In the genomic region with DNA sequence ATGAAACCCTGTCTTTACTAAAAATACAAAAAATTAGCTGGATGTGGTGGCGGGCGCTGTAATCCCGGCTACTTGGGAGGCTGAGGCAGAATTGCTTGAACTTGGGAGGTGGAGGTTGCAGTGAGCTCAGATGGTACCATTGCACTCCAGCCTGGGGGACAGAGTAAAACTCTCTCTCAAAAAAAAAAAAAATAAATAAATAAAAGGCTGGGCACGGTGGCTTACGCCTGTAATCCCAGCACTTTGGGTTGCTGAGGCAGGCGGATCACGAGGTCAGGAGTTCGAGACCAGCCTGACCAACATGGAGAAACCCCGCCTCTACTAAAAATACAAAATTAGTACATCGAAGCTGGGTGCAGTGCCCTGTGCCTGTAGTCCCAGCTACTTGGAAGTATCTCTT, we compare ENCODE assay signal across 8 cellular contexts. TPM values are rescaled to one million over a fixed set of nuclear protein-coding genes. Genes with fewer than 3 reads are reported as not detected.
A peak's percentile ranks its signal among the peaks of the same experiment; 100 is the strongest.
DNase-seq lines count a peak whose midpoint lies in the region; ATAC-seq, FAIRE-seq and TF ChIP-seq lines count a peak whose summit lies in the region.
"Not testable (repeated sequence)": the region's sequence is repeated elsewhere in the genome, so short reads cannot be mapped to it uniquely, and the experiment has no call there.

No MANE protein-coding gene starts in this region.

- not testable (repeated sequence) for H3K36me3 ChIP-seq in CD4-positive, alpha-beta memory T cell (ENCODE audit: insufficient read depth, low read length); HepG2 (replicated peaks in 1 of 2; ENCODE audit: control insufficient read depth in 1 of 2, insufficient read depth in 2 of 2, low read length in 2 of 2)

- in situ Hi-C loops in HepG2 (cut with HindIII; ENCODE audit: extremely low pct_ligation_motif_present, low pct_unique_long_range_greater_than_20kb): not testable (repeated sequence)

- not testable (repeated sequence) for H3K27me3 Mint-ChIP-seq in CD4-positive, alpha-beta memory T cell; activated CD8-positive, alpha-beta T cell treated with anti-CD3 and anti-CD28 coated beads, Interleukin-2, amount 10 ng/mL, durations not matched to agents 7 days and 5 days (ENCODE audit: low read depth); activated naive CD8-positive, alpha-beta T cell treated with anti-CD3 and anti-CD28 coated beads for 36 hours; chondrocyte (ENCODE audit: low read depth); natural killer cell treated with Interleukin-12 subunit alpha and Interleukin-12 subunit beta and Interleukin-15 and Interleukin-18, amount 100 ng/mL, for 72 hours; stimulated activated naive B cell treated with anti-CD40 and anti-IgM and Interleukin-4, amounts not matched to agents 10 μg/mL and 1 μg/mL and 100 μg/mL, for 72 hours

- H4K20me1 ChIP-seq in HepG2 (ENCODE audit: insufficient read depth, low read length): peaks cover 81% of the 10 kb centered on the region

- not testable (repeated sequence) for TF ChIP-seq CTCF in RWPE1 (conservative IDR thresholded peaks at IDR 0.05; ENCODE audit: low read depth); chondrocyte (IDR thresholded peaks at IDR 0.05); HepG2 (CRISPR knock-in tag; IDR thresholded peaks at IDR 0.05)

- peak overlapping the region in 4 of 7 donors; percentile 10 to 81 (median 55) for H3K27ac Mint-ChIP-seq in CD4-positive, alpha-beta memory T cell
- H3K27ac Mint-ChIP-seq in activated CD8-positive, alpha-beta T cell treated with anti-CD3 and anti-CD28 coated beads, Interleukin-2, amount 10 ng/mL, durations not matched to agents 7 days and 5 days: peak overlapping the region; percentile 80
- peak overlapping the region; percentile 89 for H3K27ac Mint-ChIP-seq in activated naive CD8-positive, alpha-beta T cell treated with anti-CD3 and anti-CD28 coated beads for 36 hours
- peak overlapping the region; percentile 41 for H3K27ac Mint-ChIP-seq in chondrocyte (ENCODE audit: unreplicated experiment)
- peak overlapping the region; percentile 75 to 84 for H3K27ac Mint-ChIP-seq in natural killer cell treated with Interleukin-12 subunit alpha and Interleukin-12 subunit beta and Interleukin-15 and Interleukin-18, amount 100 ng/mL, for 72 hours
- H3K27ac Mint-ChIP-seq in stimulated activated naive B cell treated with anti-CD40 and anti-IgM and Interleukin-4, amounts not matched to agents 10 μg/mL and 1 μg/mL and 100 μg/mL, for 72 hours: peak overlapping the region; percentile 47

- TF ChIP-seq EP300 in HepG2 (IDR thresholded peaks at IDR 0.05; ENCODE audit: low read depth in 2 of 2, low read length in 2 of 2); HepG2 (CRISPR knock-in tag; IDR thresholded peaks at IDR 0.05; ENCODE audit: borderline replicate concordance): not testable (repeated sequence)

- H3K4me2 ChIP-seq in HepG2 (ENCODE audit: low read depth, low read length): peak overlapping the region; percentile 1; the same call in 1 of the 2 replicates

- not testable (repeated sequence) for H3K27me3 ChIP-seq in CD4-positive, alpha-beta memory T cell (ENCODE audit: insufficient read depth, low read length); HepG2 (ENCODE audit: control insufficient read depth in 1 of 2, insufficient read depth in 2 of 2, low read length in 2 of 2)

- POLR2A ChIA-PET in CD4-positive, alpha-beta memory T cell (lab: Charles Lee; ENCODE audit: partially characterized antibody): interaction anchor here (1.0 to 3.4 kb wide), 4 partner anchors 13 to 145 kb away, joined by 3 to 11 read pairs (median 5); no protein-coding TSS in a partner anchor
- POLR2A ChIA-PET in RWPE1 (lab: Yijun Ruan, JAX; ENCODE audit: low non-redundant PET): not testable (repeated sequence)
- POLR2A ChIA-PET in activated CD8-positive, alpha-beta T cell treated with anti-CD3 and anti-CD28 coated beads, Interleukin-2, amount 10 ng/mL, durations not matched to agents 7 days and 5 days (lab: Charles Lee): interaction anchor here (0.6 to 1.5 kb wide), 5 partner anchors 9 to 135 kb away, joined by 3 to 4 read pairs (median 3); no protein-coding TSS in a partner anchor
- POLR2A ChIA-PET in HepG2 (lab: Yijun Ruan, JAX): interaction anchor here (0.6 to 2.9 kb wide), 4 partner anchors 7 to 52 kb away, joined by 3 to 24 read pairs (median 8); partner anchors contain the start of gene NFATC3

- not testable (repeated sequence) for H3K4me3 ChIP-seq in CD4-positive, alpha-beta memory T cell (ENCODE audit: low read length in 2 of 2); HepG2 (replicated peaks in 1 of 3; ENCODE audit: insufficient read depth in 1 of 3, low read depth in 2 of 3, low read length in 3 of 3)

- not testable (repeated sequence) for H3K9ac ChIP-seq in HepG2 (ENCODE audit: insufficient read depth, low read depth, low read length)

- CTCF ChIA-PET in CD4-positive, alpha-beta memory T cell (lab: Charles Lee; ENCODE audit: partially characterized antibody): interaction anchor here (0.8 to 4.8 kb wide), 9 partner anchors 8 to 235 kb away, joined by 3 to 35 read pairs (median 6); partner anchors contain the start of gene NFATC3
- CTCF ChIA-PET in RWPE1 (lab: Yijun Ruan, JAX) (interaction anchor here (0.6 to 1.1 kb wide), 2 partner anchors 8 to 141 kb away, joined by 6 read pairs; no protein-coding TSS in a partner anchor), HepG2 (lab: Yijun Ruan, JAX; ENCODE audit: low intra/inter-chr PET ratio, low total read pairs) (interaction anchor here (2.5 kb wide), 1 partner anchor 24 kb away, joined by 12 read pairs; no protein-coding TSS in a partner anchor)
- CTCF ChIA-PET in activated CD8-positive, alpha-beta T cell treated with anti-CD3 and anti-CD28 coated beads, Interleukin-2, amount 10 ng/mL, durations not matched to agents 7 days and 5 days (lab: Charles Lee): interaction anchor here (1.0 to 4.0 kb wide), 14 partner anchors 8 to 276 kb away, joined by 3 to 41 read pairs (median 8); partner anchors contain the start of gene NFATC3

- TF ChIP-seq RAD21 in HepG2 (CRISPR knock-in tag; IDR thresholded peaks at IDR 0.05): not testable (repeated sequence)

- H3K79me2 ChIP-seq in HepG2 (ENCODE audit: insufficient read depth, low read length): peaks cover 98% of the 10 kb centered on the region

- peaks cover 97% of the 10 kb centered on the region for H3K4me1 ChIP-seq in CD4-positive, alpha-beta memory T cell (ENCODE audit: insufficient read depth, low read length)
- H3K4me1 ChIP-seq in HepG2 (ENCODE audit: insufficient read depth, low read length): peaks cover 94% of the 10 kb centered on the region

- not testable (repeated sequence) for DNase-seq in CD4-positive, alpha-beta memory T cell; RWPE1 (ENCODE audit: low spot score); activated CD8-positive, alpha-beta T cell treated with anti-CD3 and anti-CD28 coated beads, Interleukin-2, amount 10 ng/mL, durations not matched to agents 7 days and 5 days; activated naive CD8-positive, alpha-beta T cell treated with anti-CD3 and anti-CD28 coated beads for 36 hours; chondrocyte (ENCODE audit: low spot score); HepG2 (ENCODE audit: low spot score); natural killer cell treated with Interleukin-12 subunit alpha and Interleukin-12 subunit beta and Interleukin-15 and Interleukin-18, amount 100 ng/mL, for 72 hours (ENCODE audit: low spot score); stimulated activated naive B cell treated with anti-CD40 and anti-IgM and Interleukin-4, amounts not matched to agents 10 μg/mL and 1 μg/mL and 100 μg/mL, for 72 hours

- BruUV-seq in HepG2 (replicated peaks; lab: Mats Ljungman, UMichigan): not testable (repeated sequence)

- not testable (repeated sequence) for H3K9me3 ChIP-seq in CD4-positive, alpha-beta memory T cell (ENCODE audit: control insufficient read depth in 1 of 2, low read length in 2 of 2); HepG2 (ENCODE audit: low read length)

- not testable (repeated sequence) for ATAC-seq in activated CD8-positive, alpha-beta T cell treated with anti-CD3 and anti-CD28 coated beads, Interleukin-2, amount 10 ng/mL, durations not matched to agents 7 days and 5 days; HepG2; natural killer cell treated with Interleukin-12 subunit alpha and Interleukin-12 subunit beta and Interleukin-15 and Interleukin-18, amount 100 ng/mL, for 72 hours; stimulated activated naive B cell treated with anti-CD40 and anti-IgM and Interleukin-4, amounts not matched to agents 10 μg/mL and 1 μg/mL and 100 μg/mL, for 72 hours (replicated peaks)

- H3K36me3 Mint-ChIP-seq in CD4-positive, alpha-beta memory T cell; chondrocyte (ENCODE audit: low read depth); natural killer cell treated with Interleukin-12 subunit alpha and Interleukin-12 subunit beta and Interleukin-15 and Interleukin-18, amount 100 ng/mL, for 72 hours; stimulated activated naive B cell treated with anti-CD40 and anti-IgM and Interleukin-4, amounts not matched to agents 10 μg/mL and 1 μg/mL and 100 μg/mL, for 72 hours: not testable (repeated sequence)
- peaks cover 29% of the 10 kb centered on the region for H3K36me3 Mint-ChIP-seq in activated CD8-positive, alpha-beta T cell treated with anti-CD3 and anti-CD28 coated beads, Interleukin-2, amount 10 ng/mL, durations not matched to agents 7 days and 5 days (ENCODE audit: low read depth)
- H3K36me3 Mint-ChIP-seq in activated naive CD8-positive, alpha-beta T cell treated with anti-CD3 and anti-CD28 coated beads for 36 hours: peaks cover 11% of the 10 kb centered on the region

- intact Hi-C loops in CD4-positive, alpha-beta memory T cell (cut with micrococcal nuclease): not testable (repeated sequence)
- intact Hi-C loops in HepG2 (cut with micrococcal nuclease; ENCODE audit: unreplicated experiment): loop anchor here (10.0 kb wide), 1 partner anchor 63 kb away; no protein-coding TSS in a partner anchor

- H3K4me1 Mint-ChIP-seq in CD4-positive, alpha-beta memory T cell: peaks cover 62 to 92% (median 76%) of the 10 kb centered on the region in 4 donors
- peaks cover 68% of the 10 kb centered on the region for H3K4me1 Mint-ChIP-seq in activated CD8-positive, alpha-beta T cell treated with anti-CD3 and anti-CD28 coated beads, Interleukin-2, amount 10 ng/mL, durations not matched to agents 7 days and 5 days (ENCODE audit: low read depth)
- peaks cover 82% of the 10 kb centered on the region for H3K4me1 Mint-ChIP-seq in activated naive CD8-positive, alpha-beta T cell treated with anti-CD3 and anti-CD28 coated beads for 36 hours
- peaks cover 64% of the 10 kb centered on the region for H3K4me1 Mint-ChIP-seq in chondrocyte (ENCODE audit: low read depth)
- H3K4me1 Mint-ChIP-seq in natural killer cell treated with Interleukin-12 subunit alpha and Interleukin-12 subunit beta and Interleukin-15 and Interleukin-18, amount 100 ng/mL, for 72 hours (ENCODE audit: low read depth in 2 of 2): peaks cover 59 to 79% of the 10 kb centered on the region in 2 donors
- H3K4me1 Mint-ChIP-seq in stimulated activated naive B cell treated with anti-CD40 and anti-IgM and Interleukin-4, amounts not matched to agents 10 μg/mL and 1 μg/mL and 100 μg/mL, for 72 hours: peaks cover 43 to 92% of the 10 kb centered on the region in 2 donors

- not testable (repeated sequence) for TF ChIP-seq POLR2A in HepG2 (IDR thresholded peaks at IDR 0.05; ENCODE audit: insufficient read depth in 1 of 2, low read depth in 2 of 2, low read length in 2 of 2)

- H3K27ac ChIP-seq in CD4-positive, alpha-beta memory T cell (ENCODE audit: low read depth, low read length); HepG2 (ENCODE audit: extremely low read length, insufficient read depth, low read length): not testable (repeated sequence)
- H3K27ac ChIP-seq in RWPE1: peak overlapping the region; percentile 95

- H2AFZ ChIP-seq in HepG2 (ENCODE audit: low read length): not testable (repeated sequence)

- WGBS in HepG2 (ENCODE audit: low lambda C conversion rate): 96% methylated on average over 10 of the region's 10 CpGs

- FAIRE-seq in HepG2 (lab: Jason Lieb, UNC): not testable (repeated sequence)

- H3K4me3 Mint-ChIP-seq in CD4-positive, alpha-beta memory T cell: peak overlapping the region in 5 of 8 donors; percentile 32 to 77 (median 41)
- H3K4me3 Mint-ChIP-seq in activated CD8-positive, alpha-beta T cell treated with anti-CD3 and anti-CD28 coated beads, Interleukin-2, amount 10 ng/mL, durations not matched to agents 7 days and 5 days: peak overlapping the region; percentile 13
- H3K4me3 Mint-ChIP-seq in activated naive CD8-positive, alpha-beta T cell treated with anti-CD3 and anti-CD28 coated beads for 36 hours; chondrocyte (ENCODE audit: unreplicated experiment); natural killer cell treated with Interleukin-12 subunit alpha and Interleukin-12 subunit beta and Interleukin-15 and Interleukin-18, amount 100 ng/mL, for 72 hours: not testable (repeated sequence)
- H3K4me3 Mint-ChIP-seq in stimulated activated naive B cell treated with anti-CD40 and anti-IgM and Interleukin-4, amounts not matched to agents 10 μg/mL and 1 μg/mL and 100 μg/mL, for 72 hours: peak overlapping the region in 1 of 2 donors; percentile 30

- not testable (repeated sequence) for H3K9me3 Mint-ChIP-seq in CD4-positive, alpha-beta memory T cell; activated CD8-positive, alpha-beta T cell treated with anti-CD3 and anti-CD28 coated beads, Interleukin-2, amount 10 ng/mL, durations not matched to agents 7 days and 5 days (ENCODE audit: insufficient read depth); activated naive CD8-positive, alpha-beta T cell treated with anti-CD3 and anti-CD28 coated beads for 36 hours; chondrocyte (ENCODE audit: low read depth); natural killer cell treated with Interleukin-12 subunit alpha and Interleukin-12 subunit beta and Interleukin-15 and Interleukin-18, amount 100 ng/mL, for 72 hours; stimulated activated naive B cell treated with anti-CD40 and anti-IgM and Interleukin-4, amounts not matched to agents 10 μg/mL and 1 μg/mL and 100 μg/mL, for 72 hours

RNA-seq across cellular contexts. Expression of gene NFATC3, which starts 7.1 kb away (rescaled TPM):
- 100 to 1,000 TPM; 127 to 134 TPM for total RNA-seq in CD4-positive, alpha-beta memory T cell
- 10 to 100 TPM; 76.5 to 94.9 TPM for polyA plus RNA-seq in CD4-positive, alpha-beta memory T cell
- total RNA-seq in activated CD8-positive, alpha-beta T cell treated with anti-CD3 and anti-CD28 coated beads, Interleukin-2, amount 10 ng/mL, durations not matched to agents 7 days and 5 days: 100 to 1,000 TPM; 166 to 169 TPM
- total RNA-seq in activated naive CD8-positive, alpha-beta T cell treated with anti-CD3 and anti-CD28 coated beads for 36 hours: 10 to 100 TPM; 76.3 to 79.2 TPM
- 32.2 to 38.0 TPM (median 37.7 TPM) in 3 replicates for total RNA-seq in chondrocyte
- 52.6 and 63.2 TPM in 2 replicates for total RNA-seq in HepG2 (2016; rRNA removed; fragmentation: Illumina TruSeq; extraction: Trizol)
- 234 and 265 TPM in 2 replicates for total RNA-seq in HepG2 (2016; cell fraction: cytosol; rRNA removed; fragmentation: Illumina TruSeq; extraction: Trizol; ENCODE audit: low read depth)
- 54.0 and 61.4 TPM in 2 replicates for total RNA-seq in HepG2 (2016; cell fraction: insoluble cytoplasmic fraction; rRNA removed; fragmentation: Illumina TruSeq; extraction: Trizol)
- 183 and 209 TPM in 2 replicates for total RNA-seq in HepG2 (2016; cell fraction: membrane; rRNA removed; fragmentation: Illumina TruSeq; extraction: Trizol)
- total RNA-seq in HepG2 (2016; cell fraction: nucleus; rRNA removed; fragmentation: Illumina TruSeq; extraction: Trizol): 42.9 and 44.2 TPM in 2 replicates
- 52.7 and 62.7 TPM in 2 replicates for polyA plus RNA-seq in HepG2 (2011; rRNA removed)
- polyA plus RNA-seq in HepG2 (2011; cell fraction: cytosol; rRNA removed): 38.3 and 51.2 TPM in 2 replicates
- polyA plus RNA-seq in HepG2 (2011; cell fraction: nucleus; rRNA removed): 32.5 and 33.2 TPM in 2 replicates
- 30.6 and 32.4 TPM in 2 replicates for polyA plus RNA-seq in HepG2 (2012)
- polyA plus RNA-seq in HepG2 (2016; cell fraction: cytosol; fragmentation: Illumina TruSeq; extraction: Trizol; ENCODE audit: low read depth): 2.5 and 2.8 TPM in 2 replicates
- 63.1 and 64.9 TPM in 2 replicates for polyA plus RNA-seq in HepG2 (2016; cell fraction: insoluble cytoplasmic fraction; fragmentation: Illumina TruSeq; extraction: Trizol; ENCODE audit: low read depth)
- polyA plus RNA-seq in HepG2 (2016; cell fraction: membrane; fragmentation: Illumina TruSeq; extraction: Trizol; ENCODE audit: low read depth): 17.1 and 17.3 TPM in 2 replicates
- polyA plus RNA-seq in HepG2 (2016; cell fraction: nucleus; fragmentation: Illumina TruSeq; extraction: Trizol; ENCODE audit: insufficient read depth, low read depth): 38.6 and 39.5 TPM in 2 replicates
- polyA minus RNA-seq in HepG2 (2011; rRNA and poly(A)+ RNA removed; ENCODE audit: low replicate concordance): 81.5 and 261 TPM in 2 replicates
- 107 and 129 TPM in 2 replicates for polyA minus RNA-seq in HepG2 (2011; cell fraction: cytosol; rRNA and poly(A)+ RNA removed)
- polyA minus RNA-seq in HepG2 (2011; cell fraction: nucleus; rRNA and poly(A)+ RNA removed): 109 and 138 TPM in 2 replicates
- 100 to 1,000 TPM in 1 of 2 donors, 10 to 100 TPM in 1; 91.9 to 131 TPM for total RNA-seq in natural killer cell treated with Interleukin-12 subunit alpha and Interleukin-12 subunit beta and Interleukin-15 and Interleukin-18, amount 100 ng/mL, for 72 hours
